In the genomic region with DNA sequence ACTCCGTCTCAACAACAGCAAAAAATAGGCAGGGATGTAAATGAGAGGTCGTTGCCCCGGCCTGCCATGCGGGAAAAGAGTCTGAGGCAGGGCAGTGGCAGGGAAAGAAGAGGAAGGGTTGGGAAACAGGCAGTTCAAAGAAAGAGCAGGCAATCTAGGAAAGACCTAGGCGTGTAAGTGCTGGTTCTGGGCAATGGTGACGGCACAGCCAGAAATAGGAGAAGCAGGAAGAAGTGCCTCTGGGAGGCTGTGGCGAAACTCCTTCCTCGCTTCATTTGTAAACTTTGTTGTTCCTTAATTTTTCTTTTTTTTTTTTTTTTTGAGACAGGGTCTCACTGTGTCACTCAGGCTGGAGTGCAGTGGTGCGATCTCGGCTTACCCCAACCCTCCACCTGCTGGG, we compare ENCODE assay signal across 1 cellular context.
TF ChIP-seq lines count a peak whose summit lies in the region.

No MANE protein-coding gene starts in this region.

TF ChIP-seq in HepG2, 621 proteins besides CTCF, POLR2A, EP300 and RAD21:
- TF ChIP-seq ZNF17 (CRISPR knock-in tag; IDR thresholded peaks at IDR 0.05): no peak
- TF ChIP-seq ZMYM4 (CRISPR knock-in tag; IDR thresholded peaks at IDR 0.05): no peak
- TF ChIP-seq, protein P1, sequence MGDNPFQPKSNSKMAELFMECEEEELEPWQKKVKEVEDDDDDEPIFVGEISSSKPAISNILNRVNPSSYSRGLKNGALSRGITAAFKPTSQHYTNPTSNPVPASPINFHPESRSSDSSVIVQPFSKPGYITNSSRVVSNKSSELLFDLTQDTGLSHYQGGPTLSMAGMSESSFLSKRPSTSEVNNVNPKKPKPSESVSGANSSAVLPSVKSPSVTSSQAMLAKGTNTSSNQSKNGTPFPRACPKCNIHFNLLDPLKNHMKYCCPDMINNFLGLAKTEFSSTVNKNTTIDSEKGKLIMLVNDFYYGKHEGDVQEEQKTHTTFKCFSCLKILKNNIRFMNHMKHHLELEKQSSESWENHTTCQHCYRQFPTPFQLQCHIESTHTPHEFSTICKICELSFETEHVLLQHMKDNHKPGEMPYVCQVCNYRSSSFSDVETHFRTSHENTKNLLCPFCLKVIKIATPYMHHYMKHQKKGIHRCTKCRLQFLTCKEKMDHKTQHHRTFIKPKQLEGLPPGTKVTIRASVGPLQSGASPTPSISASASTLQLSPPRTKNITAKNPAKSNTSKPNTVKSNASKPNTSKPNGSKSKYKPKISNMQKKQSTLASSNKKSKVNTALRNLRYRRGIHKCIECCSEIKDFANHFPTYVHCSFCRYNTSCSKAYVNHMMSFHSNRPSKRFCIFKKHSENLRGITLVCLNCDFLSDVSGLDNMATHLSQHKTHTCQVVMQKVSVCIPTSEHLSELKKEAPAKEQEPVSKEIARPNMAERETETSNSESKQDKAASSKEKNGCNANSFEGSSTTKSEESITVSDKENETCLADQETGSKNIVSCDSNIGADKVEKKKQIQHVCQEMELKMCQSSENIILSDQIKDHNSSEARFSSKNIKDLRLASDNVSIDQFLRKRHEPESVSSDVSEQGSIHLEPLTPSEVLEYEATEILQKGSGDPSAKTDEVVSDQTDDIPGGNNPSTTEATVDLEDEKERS (CRISPR knock-in tag; IDR thresholded peaks at IDR 0.05): no peak
- TF ChIP-seq, protein P2, sequence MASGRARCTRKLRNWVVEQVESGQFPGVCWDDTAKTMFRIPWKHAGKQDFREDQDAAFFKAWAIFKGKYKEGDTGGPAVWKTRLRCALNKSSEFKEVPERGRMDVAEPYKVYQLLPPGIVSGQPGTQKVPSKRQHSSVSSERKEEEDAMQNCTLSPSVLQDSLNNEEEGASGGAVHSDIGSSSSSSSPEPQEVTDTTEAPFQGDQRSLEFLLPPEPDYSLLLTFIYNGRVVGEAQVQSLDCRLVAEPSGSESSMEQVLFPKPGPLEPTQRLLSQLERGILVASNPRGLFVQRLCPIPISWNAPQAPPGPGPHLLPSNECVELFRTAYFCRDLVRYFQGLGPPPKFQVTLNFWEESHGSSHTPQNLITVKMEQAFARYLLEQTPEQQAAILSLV (CRISPR knock-in tag; IDR thresholded peaks at IDR 0.05; ENCODE audit: borderline replicate concordance): no peak
- no peak for TF ChIP-seq KDM3A (CRISPR knock-in tag; IDR thresholded peaks at IDR 0.05; ENCODE audit: low read depth)
- no peak for TF ChIP-seq SP140L (CRISPR knock-in tag; IDR thresholded peaks at IDR 0.05; ENCODE audit: borderline replicate concordance)
- no peak for TF ChIP-seq ZNF841 (CRISPR knock-in tag; IDR thresholded peaks at IDR 0.05; ENCODE audit: borderline replicate concordance)
- TF ChIP-seq ZNF441 (CRISPR knock-in tag; IDR thresholded peaks at IDR 0.05; ENCODE audit: borderline replicate concordance): 0 out of 2 replicates have a peak, but pooled peaks have one; percentile 57
- peak; percentile 40; the same call in 1 of the 2 replicates for TF ChIP-seq BCL6 (CRISPR knock-in tag; IDR thresholded peaks at IDR 0.05)
